Comparison of ENCODE assay signal across 22 cellular contexts in genomic region chr4:184485279-184485678, GRCh38. TPM values are rescaled to one million over a fixed set of nuclear protein-coding genes. Genes with fewer than 3 reads are reported as not detected.
DNase-seq lines count a peak whose midpoint lies in the region; ATAC-seq, FAIRE-seq and TF ChIP-seq lines count a peak whose summit lies in the region.
"Had no signal": no experiment of that assay in that cellular context is flagged by ENCODE, and none has a peak within 500 bp of the region (broad histone marks: within the 10 kb centered on the region; RNA-seq: fewer than 3 reads in every experiment).

No MANE protein-coding gene starts in this region.

- no peaks in the 10 kb centered on the region for H4K20me1 ChIP-seq in K562 (replicated peaks; ENCODE audit: control insufficient read depth, insufficient read depth, low read length)
- H4K20me1 ChIP-seq: BLaER1 treated with 17β-estradiol and CSF1 and Interleukin-3, amounts not matched to agents 10 nM and 100 nM had no signal

- H3K4me1 ChIP-seq in K562 (replicated peaks in 1 of 2; ENCODE audit: control insufficient read depth in 2 of 2, insufficient read depth in 2 of 2, low read length in 2 of 2): no peaks in the 10 kb centered on the region
- H3K4me1 ChIP-seq: A549, Caco-2 had no signal

- H3K27me3 ChIP-seq in K562 (ENCODE audit: control insufficient read depth in 2 of 2, insufficient read depth in 2 of 2, low read length in 2 of 2): no peaks in the 10 kb centered on the region
- H3K27me3 ChIP-seq: BLaER1 treated with 17β-estradiol and CSF1 and Interleukin-3, amounts not matched to agents 10 nM and 100 nM had no signal

- TF ChIP-seq POLR2A in K562 (conservative IDR thresholded peaks at IDR 0.05): no peak

- intact Hi-C loops in K562 (cut with micrococcal nuclease): no loop called here

- H3K4me1 Mint-ChIP-seq in activated naive CD8-positive, alpha-beta T cell (ENCODE audit: low read depth): peaks cover 27% of the 10 kb centered on the region
- peaks cover 28% of the 10 kb centered on the region for H3K4me1 Mint-ChIP-seq in activated naive CD8-positive, alpha-beta T cell treated with anti-CD3 and anti-CD28 coated beads, Interleukin-2, amount 50 U/mL, for 24 hours
- H3K4me1 Mint-ChIP-seq in stimulated activated memory B cell treated with anti-CD40 and anti-IgM and Interleukin-4, amounts not matched to agents 10 μg/mL and 1 μg/mL and 100 μg/mL, for 72 hours: peaks cover 35% of the 10 kb centered on the region

- FAIRE-seq in K562 (lab: Jason Lieb, UNC): no peak
- FAIRE-seq: A549, D721Med, G401.6 had no signal

- no TSS peak for BruUV-seq in K562 (replicated peaks; lab: Mats Ljungman, UMichigan)

- peaks cover 8% of the 10 kb centered on the region for H3K36me3 Mint-ChIP-seq in activated naive CD8-positive, alpha-beta T cell
- H3K36me3 Mint-ChIP-seq in activated naive CD8-positive, alpha-beta T cell treated with anti-CD3 and anti-CD28 coated beads, Interleukin-2, amount 50 U/mL, for 24 hours (ENCODE audit: low read depth): peaks cover 11% of the 10 kb centered on the region
- no peaks in the 10 kb centered on the region for H3K36me3 Mint-ChIP-seq in stimulated activated memory B cell treated with anti-CD40 and anti-IgM and Interleukin-4, amounts not matched to agents 10 μg/mL and 1 μg/mL and 100 μg/mL, for 72 hours

- CTCF ChIA-PET in K562 (lab: Yijun Ruan, JAX; ENCODE audit: low intra/inter-chr PET ratio): no interaction called here

- no peaks in the 10 kb centered on the region for H3K36me3 ChIP-seq in K562 (ENCODE audit: control insufficient read depth, insufficient read depth, low read length)

- no peak overlapping the region for H3K27ac ChIP-seq in K562 (ENCODE audit: extremely low read depth, low read depth, low read length)
- H3K27ac ChIP-seq: 22Rv1; A549; BLaER1 treated with 17β-estradiol and CSF1 and Interleukin-3, amounts not matched to agents 10 nM and 100 nM; C4-2B had no signal

- 0 out of 2 replicates have a peak overlapping the region, but pooled peaks have one; percentile 32 for H2AFZ ChIP-seq in K562 (ENCODE audit: low read depth, low read length)

- H3K27me3 Mint-ChIP-seq in activated naive CD8-positive, alpha-beta T cell: no peaks in the 10 kb centered on the region
- no peaks in the 10 kb centered on the region for H3K27me3 Mint-ChIP-seq in activated naive CD8-positive, alpha-beta T cell treated with anti-CD3 and anti-CD28 coated beads, Interleukin-2, amount 50 U/mL, for 24 hours
- no peaks in the 10 kb centered on the region for H3K27me3 Mint-ChIP-seq in stimulated activated memory B cell treated with anti-CD40 and anti-IgM and Interleukin-4, amounts not matched to agents 10 μg/mL and 1 μg/mL and 100 μg/mL, for 72 hours
- H3K27me3 Mint-ChIP-seq: B cell; CD4-positive, alpha-beta T cell had no signal

- H3K4me3 Mint-ChIP-seq in activated naive CD8-positive, alpha-beta T cell: no peak overlapping the region
- H3K4me3 Mint-ChIP-seq in activated naive CD8-positive, alpha-beta T cell treated with anti-CD3 and anti-CD28 coated beads, Interleukin-2, amount 50 U/mL, for 24 hours: no peak overlapping the region
- H3K4me3 Mint-ChIP-seq in stimulated activated memory B cell treated with anti-CD40 and anti-IgM and Interleukin-4, amounts not matched to agents 10 μg/mL and 1 μg/mL and 100 μg/mL, for 72 hours: no peak overlapping the region
- H3K4me3 Mint-ChIP-seq: B cell; CD4-positive, alpha-beta T cell; CD8-positive, alpha-beta T cell had no signal

- H3K9me3 ChIP-seq in K562 (replicated peaks; ENCODE audit: control insufficient read depth, insufficient read depth, low read depth, low read length): peaks cover 5% of the 10 kb centered on the region
- H3K9me3 ChIP-seq: Caco-2 had no signal

- TF ChIP-seq EP300 in K562 (IDR thresholded peaks at IDR 0.05; ENCODE audit: low read length): no peak

- WGBS in K562 (ENCODE audit: insufficient coverage, low coverage, missing lambda C conversion rate): 28% methylated on average over 2 of the region's 2 CpGs

- ATAC-seq in activated naive CD8-positive, alpha-beta T cell treated with anti-CD3 and anti-CD28 coated beads, Interleukin-2, amount 50 U/mL, for 24 hours: no peak
- ATAC-seq in SK-N-SH treated with all-trans-retinoic acid at 6 μM for 48 hours (peak; percentile 96), K562 (no peak), GM18909 (IDR thresholded peaks at IDR 0.05; ENCODE audit: poor library complexity, unreplicated experiment) (no peak)
- no peak for ATAC-seq in stimulated activated memory B cell treated with anti-CD40 and anti-IgM and Interleukin-4, amounts not matched to agents 10 μg/mL and 1 μg/mL and 100 μg/mL, for 72 hours
- ATAC-seq: A549; CD8-positive, alpha-beta T cell had no signal

- POLR2A ChIA-PET in K562 (lab: Yijun Ruan, JAX): no interaction called here

- H3K27ac Mint-ChIP-seq in activated naive CD8-positive, alpha-beta T cell: peak overlapping the region; percentile 16
- no peak overlapping the region for H3K27ac Mint-ChIP-seq in activated naive CD8-positive, alpha-beta T cell treated with anti-CD3 and anti-CD28 coated beads, Interleukin-2, amount 50 U/mL, for 24 hours
- H3K27ac Mint-ChIP-seq in stimulated activated memory B cell treated with anti-CD40 and anti-IgM and Interleukin-4, amounts not matched to agents 10 μg/mL and 1 μg/mL and 100 μg/mL, for 72 hours: peak overlapping the region; percentile 67
- H3K27ac Mint-ChIP-seq: B cell; CD4-positive, alpha-beta T cell; CD8-positive, alpha-beta T cell had no signal

- no peak overlapping the region for H3K4me3 ChIP-seq in K562
- H3K4me3 ChIP-seq: A549; BLaER1 treated with 17β-estradiol and CSF1 and Interleukin-3, amounts not matched to agents 10 nM and 100 nM had no signal

- no peaks in the 10 kb centered on the region for H3K79me2 ChIP-seq in K562 (ENCODE audit: control insufficient read depth, insufficient read depth, low read length)

- TF ChIP-seq RAD21 in K562 (CRISPR knock-in tag; conservative IDR thresholded peaks at IDR 0.05 in 1 of 2, IDR thresholded peaks at IDR 0.05 in 1 of 2): no peak

- in situ Hi-C loops in K562 (cut with MboI): no loop called here

- H3K9me1 ChIP-seq in K562 (ENCODE audit: control insufficient read depth, insufficient read depth, low read length): no peaks in the 10 kb centered on the region

- TF ChIP-seq CTCF in K562 (IDR thresholded peaks at IDR 0.05 in 2 of 3, conservative IDR thresholded peaks at IDR 0.05 in 1 of 3; ENCODE audit: insufficient read depth in 2 of 3, low read depth in 1 of 3, low read length in 3 of 3): no peak

- no peak for DNase-seq in activated naive CD8-positive, alpha-beta T cell treated with anti-CD3 and anti-CD28 coated beads, Interleukin-2, amount 50 U/mL, for 24 hours
- no peak for DNase-seq in K562 (ENCODE audit: extremely low read depth in 1 of 4, low spot score in 3 of 4)
- no peak for DNase-seq in activated CD4-positive, alpha-beta T cell treated with anti-CD3 and anti-CD28 coated beads for 1 hour
- DNase-seq in activated CD4-positive, alpha-beta T cell treated with anti-CD3 and anti-CD28 coated beads for 4 hours: no peak
- DNase-seq: AML-193; Caco-2; Calu3; CD4-positive, alpha-beta T cell; CD8-positive, alpha-beta T cell; DMS79 treated with DMSO at 0.1 percent for 48 hours; GF-D8 had no signal

- H3K4me2 ChIP-seq in K562 (ENCODE audit: insufficient read depth, low read length): no peak overlapping the region
- H3K4me2 ChIP-seq: A549; BLaER1 treated with 17β-estradiol and CSF1 and Interleukin-3, amounts not matched to agents 10 nM and 100 nM had no signal

- no peak overlapping the region for H3K9ac ChIP-seq in K562 (ENCODE audit: insufficient read depth in 1 of 2, low read depth in 2 of 2, low read length in 2 of 2)
- H3K9ac ChIP-seq: BLaER1 treated with 17β-estradiol and CSF1 and Interleukin-3, amounts not matched to agents 10 nM and 100 nM had no signal

- no peaks in the 10 kb centered on the region for H3K9me3 Mint-ChIP-seq in activated naive CD8-positive, alpha-beta T cell (ENCODE audit: low read depth)
- peaks cover 6% of the 10 kb centered on the region for H3K9me3 Mint-ChIP-seq in activated naive CD8-positive, alpha-beta T cell treated with anti-CD3 and anti-CD28 coated beads, Interleukin-2, amount 50 U/mL, for 24 hours
- H3K9me3 Mint-ChIP-seq in stimulated activated memory B cell treated with anti-CD40 and anti-IgM and Interleukin-4, amounts not matched to agents 10 μg/mL and 1 μg/mL and 100 μg/mL, for 72 hours: no peaks in the 10 kb centered on the region
- H3K9me3 Mint-ChIP-seq: CD4-positive, alpha-beta T cell; CD8-positive, alpha-beta T cell had no signal

TF ChIP-seq in SK-N-SH treated with all-trans-retinoic acid at 6 μM for 48 hours, 23 proteins besides CTCF, POLR2A, EP300 and RAD21:
- no peak for TF ChIP-seq ZNF70 (CRISPR knock-in tag; IDR thresholded peaks at IDR 0.05)
- no peak for TF ChIP-seq ZNF8 (CRISPR knock-in tag; IDR thresholded peaks at IDR 0.05)
- TF ChIP-seq SNAI2 (CRISPR knock-in tag; IDR thresholded peaks at IDR 0.05): no peak
- TF ChIP-seq ZC3H10 (CRISPR knock-in tag; IDR thresholded peaks at IDR 0.05): no peak

TF ChIP-seq in K562, 482 proteins besides CTCF, POLR2A, EP300 and RAD21 (continues in another document):
- TF ChIP-seq ZNF24 (IDR thresholded peaks at IDR 0.05) (no peak), MTF1 (CRISPR knock-in tag; IDR thresholded peaks at IDR 0.05; ENCODE audit: borderline replicate concordance) (no peak), MCM2 (IDR thresholded peaks at IDR 0.05; ENCODE audit: low read depth) (no peak)

RNA-seq across cellular contexts. Expression of gene IRF2, which starts 10.9 kb away (rescaled TPM):
- 15.6 and 19.2 TPM in 2 replicates for total RNA-seq in K562 (2011; cell fraction: chromatin; rRNA removed; ENCODE audit: low replicate concordance)
- total RNA-seq in K562 (2011; cell fraction: nucleolus; rRNA removed): 10.3 and 10.7 TPM in 2 replicates
- total RNA-seq in K562 (2011; cell fraction: nucleoplasm; rRNA removed): 10.5 and 12.5 TPM in 2 replicates
- total RNA-seq in K562 (2014; rRNA removed) (7.1 and 8.2 TPM in 2 replicates), K562 (2014; rRNA removed; fragmentation: Illumina TruSeq; extraction: Trizol) (12.0 TPM in 2 replicates), K562 (2015; rRNA removed; fragmentation: Illumina TruSeq; extraction: Trizol) (9.9 and 10.2 TPM in 2 replicates), K562 (2021) (11.3 and 11.9 TPM in 2 replicates)
- polyA plus RNA-seq in K562 (2011; rRNA removed) (11.3 and 15.3 TPM in 2 replicates), K562 (2014; fragmentation: Illumina TruSeq; extraction: Trizol) (12.2 and 14.5 TPM in 2 replicates), K562 (2014; fragmentation: Nextera tagmentation; extraction: Ambion mirVana) (10 to 100 TPM in 1 of 2 experiments, 1 to 10 TPM in 1; 8.8 to 17.1 TPM), K562 (2014; rRNA removed) (8.4 and 9.4 TPM in 2 replicates)
- polyA plus RNA-seq in K562 (2011; cell fraction: cytosol; rRNA removed): 11.6 and 13.5 TPM in 2 replicates
- polyA plus RNA-seq in K562 (2011; cell fraction: nucleus; rRNA removed): 9.3 and 12.3 TPM in 2 replicates
- polyA plus RNA-seq in K562 (2012): 10.6 and 13.8 TPM in 2 replicates
- 18.1 and 18.7 TPM in 2 replicates for polyA minus RNA-seq in K562 (2011; rRNA and poly(A)+ RNA removed)
- 8.7 and 10.5 TPM in 2 replicates for polyA minus RNA-seq in K562 (2011; cell fraction: cytosol; rRNA and poly(A)+ RNA removed)
- 7.4 and 19.0 TPM in 2 replicates for polyA minus RNA-seq in K562 (2011; cell fraction: nucleus; rRNA and poly(A)+ RNA removed)
